8 cellular contexts compared by ENCODE assay signal in the genomic region with DNA sequence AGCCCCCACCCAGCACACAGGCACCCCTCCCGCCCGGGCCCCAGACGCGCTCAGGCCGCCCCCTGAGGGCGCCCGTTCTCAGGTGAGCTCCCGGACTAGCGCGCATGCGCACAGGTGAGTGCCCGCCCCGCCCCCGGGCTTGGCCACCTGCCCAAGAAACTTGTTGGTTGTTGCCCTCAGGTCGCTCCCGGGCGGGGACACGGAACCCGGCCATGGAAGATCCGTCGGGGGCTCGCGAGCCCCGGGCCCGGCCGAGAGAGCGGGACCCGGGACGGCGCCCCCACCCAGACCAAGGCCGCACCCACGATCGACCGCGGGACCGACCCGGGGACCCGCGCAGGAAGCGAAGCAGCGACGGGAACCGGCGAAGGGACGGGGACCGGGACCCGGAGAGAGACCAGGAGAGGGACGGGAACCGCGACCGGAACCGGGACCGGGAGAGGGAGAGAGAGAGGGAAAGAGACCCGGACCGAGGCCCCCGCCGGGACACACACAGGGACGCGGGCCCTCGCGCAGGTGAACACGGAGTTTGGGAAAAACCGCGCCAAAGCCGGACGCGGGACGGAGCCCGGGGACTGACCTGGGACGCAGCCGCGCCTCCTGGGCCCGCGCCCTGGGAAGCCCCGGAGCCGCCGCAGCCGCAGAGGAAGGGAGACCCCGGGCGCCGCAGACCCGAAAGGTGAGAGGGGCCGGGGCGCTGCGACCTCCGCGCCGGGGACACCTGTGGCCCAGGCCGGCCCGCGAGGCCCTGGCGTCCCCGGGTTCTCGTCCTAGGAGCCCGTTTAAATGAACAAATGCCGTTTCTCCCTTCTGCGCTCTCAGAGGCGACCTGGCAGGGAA. TPM values are rescaled to one million over a fixed set of nuclear protein-coding genes. Genes with fewer than 3 reads are reported as not detected.
A peak's percentile ranks its signal among the peaks of the same experiment; 100 is the strongest.
DNase-seq lines count a peak whose midpoint lies in the region; ATAC-seq, FAIRE-seq and TF ChIP-seq lines count a peak whose summit lies in the region.

A gene with protein sequence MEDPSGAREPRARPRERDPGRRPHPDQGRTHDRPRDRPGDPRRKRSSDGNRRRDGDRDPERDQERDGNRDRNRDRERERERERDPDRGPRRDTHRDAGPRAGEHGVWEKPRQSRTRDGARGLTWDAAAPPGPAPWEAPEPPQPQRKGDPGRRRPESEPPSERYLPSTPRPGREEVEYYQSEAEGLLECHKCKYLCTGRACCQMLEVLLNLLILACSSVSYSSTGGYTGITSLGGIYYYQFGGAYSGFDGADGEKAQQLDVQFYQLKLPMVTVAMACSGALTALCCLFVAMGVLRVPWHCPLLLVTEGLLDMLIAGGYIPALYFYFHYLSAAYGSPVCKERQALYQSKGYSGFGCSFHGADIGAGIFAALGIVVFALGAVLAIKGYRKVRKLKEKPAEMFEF (plus strand): TSS at position 167 of the 840 bp plus-strand sequence. CDS start 46 bp downstream, at position 213.

- ATAC-seq in HG03565 (IDR thresholded peaks at IDR 0.05; ENCODE audit: unreplicated experiment) = no peak

- no peaks in the 10 kb centered on the region for H3K79me2 ChIP-seq in KMS-11 (ENCODE audit: insufficient read depth, low read depth)

- no peaks in the 10 kb centered on the region for H3K36me3 Mint-ChIP-seq in CD8-positive, alpha-beta memory T cell

- H3K9me3 ChIP-seq in CD8-positive, alpha-beta memory T cell (ENCODE audit: low read length) = no peaks in the 10 kb centered on the region

- H4K20me1 ChIP-seq in KMS-11 (ENCODE audit: insufficient read depth) = no peaks in the 10 kb centered on the region

- peak in 3 of 5 donors; percentile 12 to 49 (median 12) for DNase-seq in CD8-positive, alpha-beta memory T cell
- DNase-seq in activated CD8-positive, alpha-beta memory T cell treated with anti-CD3 and anti-CD28 coated beads, Interleukin-2, amount 50 U/mL, for 48 hours = peak; percentile 60
- DNase-seq in foreskin fibroblast (no peak), retina (peak; percentile 32), H54 (ENCODE audit: insufficient read length, low spot score) (no peak), NCI-H446 (lab: John Stamatoyannopoulos, UW) (no peak)

- no peak within 1 kb of the TSS for H3K27ac ChIP-seq in CD8-positive, alpha-beta memory T cell (ENCODE audit: low read depth, low read length)
- H3K27ac ChIP-seq in KMS-11 = no peak within 1 kb of the TSS

- H2AFZ ChIP-seq in KMS-11 (ENCODE audit: low read depth) = peak within 1 kb of the TSS; percentile 87

- FAIRE-seq in H54 (lab: Jason Lieb, UNC) = no peak

- peak within 1 kb of the TSS in 1 of 8 donors; percentile 11 for H3K27ac Mint-ChIP-seq in CD8-positive, alpha-beta memory T cell

- H3K27me3 Mint-ChIP-seq in CD8-positive, alpha-beta memory T cell = peaks cover 11 to 30% of the 10 kb centered on the region in 2 donors

- peak within 1 kb of the TSS in 5 of 7 donors; percentile 34 to 72 (median 55) for H3K4me3 Mint-ChIP-seq in CD8-positive, alpha-beta memory T cell

- H3K4me3 ChIP-seq in CD8-positive, alpha-beta memory T cell (ENCODE audit: low read length) = no peak within 1 kb of the TSS
- H3K4me3 ChIP-seq in KMS-11 (IDR thresholded peaks at IDR 0.05; ENCODE audit: insufficient read depth, low read depth, low read length) = no peak within 1 kb of the TSS
- peak within 1 kb of the TSS; percentile 19 to 29 for H3K4me3 ChIP-seq in foreskin fibroblast (ENCODE audit: low read depth in 1 of 2, low read length in 2 of 2)

- TF ChIP-seq POLR2A in H54 (IDR thresholded peaks at IDR 0.05; ENCODE audit: low read depth, low read length) = no peak

- peaks cover 10% of the 10 kb centered on the region for H3K27me3 ChIP-seq in CD8-positive, alpha-beta memory T cell (ENCODE audit: insufficient read depth, low read length, poor library complexity, severe bottlenecking)
- H3K27me3 ChIP-seq in KMS-11 (ENCODE audit: insufficient read depth, low read depth) = no peaks in the 10 kb centered on the region

- POLR2A ChIA-PET in CD8-positive, alpha-beta memory T cell (lab: Charles Lee) = no interaction called here

- no peaks in the 10 kb centered on the region for H3K36me3 ChIP-seq in CD8-positive, alpha-beta memory T cell (ENCODE audit: insufficient read depth, low read length)
- H3K36me3 ChIP-seq in KMS-11 (ENCODE audit: insufficient read depth) = no peaks in the 10 kb centered on the region

- peaks cover 12 to 13% (median 12%) of the 10 kb centered on the region in 3 donors for H3K4me1 Mint-ChIP-seq in CD8-positive, alpha-beta memory T cell

- H3K4me2 ChIP-seq in KMS-11 = peak within 1 kb of the TSS; percentile 40

- H3K9ac ChIP-seq in KMS-11 = no peak within 1 kb of the TSS

- no peaks in the 10 kb centered on the region for H3K9me3 Mint-ChIP-seq in CD8-positive, alpha-beta memory T cell

- peaks cover 8% of the 10 kb centered on the region for H3K4me1 ChIP-seq in CD8-positive, alpha-beta memory T cell (ENCODE audit: insufficient read depth, low read length)
- peaks cover 13% of the 10 kb centered on the region for H3K4me1 ChIP-seq in KMS-11 (ENCODE audit: low read depth, poor library complexity, severe bottlenecking)

- CTCF ChIA-PET in CD8-positive, alpha-beta memory T cell (lab: Charles Lee) = interaction anchor here (0.9 kb wide), 1 partner anchor 61 kb away, joined by 3 read pairs; no protein-coding TSS in a partner anchor

- TF ChIP-seq CTCF in KMS-11 (conservative IDR thresholded peaks at IDR 0.05; ENCODE audit: low read depth, low read length) (no peak), foreskin fibroblast (IDR thresholded peaks at IDR 0.05; ENCODE audit: low read depth, low read length) (no peak)

RNA-seq across cellular contexts. Expression of the gene that starts here (rescaled TPM):
- not detected for total RNA-seq in CD8-positive, alpha-beta memory T cell
- not detected for polyA plus RNA-seq in CD8-positive, alpha-beta memory T cell

Comparison
In these comparisons a context has a peak if more than half of its experiments do, and no peak if none do; other contexts are left out.
1. Peak in DNase-seq in CD8-positive, alpha-beta memory T cell; RNA of the gene not detected or under 1 TPM.
2. DNase-seq: peak in activated CD8-positive, alpha-beta memory T cell treated with anti-CD3 and anti-CD28 coated beads, Interleukin-2, amount 50 U/mL, for 48 hours (single experiment) and retina (single experiment); none in foreskin fibroblast (0 of 2), H54 (single experiment) and NCI-H446 (0 of 2).
3. H3K4me3 ChIP-seq: peak in foreskin fibroblast (2 of 2); none in CD8-positive, alpha-beta memory T cell (single experiment) and KMS-11 (single experiment).